In genomic region chr1:232322162-232322734, GRCh38 we compare ENCODE assay signal across 14 cellular contexts.
"Had no signal": no experiment of that assay in that cellular context is flagged by ENCODE, and none has a peak within 500 bp of the region (broad histone marks: within the 10 kb centered on the region; RNA-seq: fewer than 3 reads in every experiment).

No MANE protein-coding gene starts in this region.

- H3K27ac ChIP-seq: adrenal gland, cardiac muscle cell, gastroesophageal sphincter, suprapubic skin, upper lobe of left lung had no signal

- DNase-seq: activated CD4-positive, alpha-beta memory T cell treated with anti-CD3 and anti-CD28 coated beads, Interleukin-2, amount 10 ng/mL, durations not matched to agents 7 days and 5 days; activated naive CD4-positive, alpha-beta T cell treated with anti-CD3 and anti-CD28 coated beads, Interleukin-2, amount 50 U/mL, for 16 hours; activated T-cell treated with anti-CD3 and anti-CD28 coated beads, Interleukin-2, amount 50 U/mL, for 24 hours; adrenal gland; nucleus accumbens; T-helper 1 cell; T1000; upper lobe of left lung had no signal

- H3K27me3 ChIP-seq: adrenal gland, cardiac muscle cell, gastroesophageal sphincter, suprapubic skin, upper lobe of left lung had no signal

- H3K36me3 Mint-ChIP-seq: natural killer cell treated with Interleukin-12 subunit alpha and Interleukin-12 subunit beta and Interleukin-15 and Interleukin-18, amount 100 ng/mL, for 72 hours had no signal

- H3K9me3 Mint-ChIP-seq: activated CD4-positive, alpha-beta memory T cell treated with anti-CD3 and anti-CD28 coated beads, Interleukin-2, amount 10 ng/mL, durations not matched to agents 7 days and 5 days; activated T-cell treated with anti-CD3 and anti-CD28 coated beads, Interleukin-2, amount 50 U/mL, for 24 hours; natural killer cell treated with Interleukin-12 subunit alpha and Interleukin-12 subunit beta and Interleukin-15 and Interleukin-18, amount 100 ng/mL, for 72 hours; stimulated activated naive CD8-positive, alpha-beta T cell treated with anti-CD3 and anti-CD28 coated beads, Interleukin-15, Interleukin-2, amounts not matched to agents 100 ng/mL and 50 ng/mL, for 24 hours had no signal

- H3K4me3 Mint-ChIP-seq: activated CD4-positive, alpha-beta memory T cell treated with anti-CD3 and anti-CD28 coated beads, Interleukin-2, amount 10 ng/mL, durations not matched to agents 7 days and 5 days; activated T-cell treated with anti-CD3 and anti-CD28 coated beads, Interleukin-2, amount 50 U/mL, for 24 hours; natural killer cell treated with Interleukin-12 subunit alpha and Interleukin-12 subunit beta and Interleukin-15 and Interleukin-18, amount 100 ng/mL, for 72 hours; stimulated activated naive CD8-positive, alpha-beta T cell treated with anti-CD3 and anti-CD28 coated beads, Interleukin-15, Interleukin-2, amounts not matched to agents 100 ng/mL and 50 ng/mL, for 24 hours had no signal

- H3K4me3 ChIP-seq: adrenal gland, cardiac muscle cell, gastroesophageal sphincter, skin epidermis, suprapubic skin, upper lobe of left lung had no signal

- H3K27me3 Mint-ChIP-seq: activated CD4-positive, alpha-beta memory T cell treated with anti-CD3 and anti-CD28 coated beads, Interleukin-2, amount 10 ng/mL, durations not matched to agents 7 days and 5 days; activated T-cell treated with anti-CD3 and anti-CD28 coated beads, Interleukin-2, amount 50 U/mL, for 24 hours; stimulated activated naive CD8-positive, alpha-beta T cell treated with anti-CD3 and anti-CD28 coated beads, Interleukin-15, Interleukin-2, amounts not matched to agents 100 ng/mL and 50 ng/mL, for 24 hours had no signal

- H3K27ac Mint-ChIP-seq: activated CD4-positive, alpha-beta memory T cell treated with anti-CD3 and anti-CD28 coated beads, Interleukin-2, amount 10 ng/mL, durations not matched to agents 7 days and 5 days; activated T-cell treated with anti-CD3 and anti-CD28 coated beads, Interleukin-2, amount 50 U/mL, for 24 hours; natural killer cell treated with Interleukin-12 subunit alpha and Interleukin-12 subunit beta and Interleukin-15 and Interleukin-18, amount 100 ng/mL, for 72 hours; stimulated activated naive CD8-positive, alpha-beta T cell treated with anti-CD3 and anti-CD28 coated beads, Interleukin-15, Interleukin-2, amounts not matched to agents 100 ng/mL and 50 ng/mL, for 24 hours had no signal

- H3K4me1 Mint-ChIP-seq: activated CD4-positive, alpha-beta memory T cell treated with anti-CD3 and anti-CD28 coated beads, Interleukin-2, amount 10 ng/mL, durations not matched to agents 7 days and 5 days had no signal

- H3K4me1 ChIP-seq: adrenal gland, upper lobe of left lung had no signal

- H3K36me3 ChIP-seq: adrenal gland, cardiac muscle cell, gastroesophageal sphincter, suprapubic skin, upper lobe of left lung had no signal

- H3K9me3 ChIP-seq: adrenal gland, gastroesophageal sphincter, suprapubic skin, upper lobe of left lung had no signal
